ENCODE assay signal across 19 cellular contexts in genomic region chr10:132889556-132889955, GRCh38. TPM values are rescaled to one million over a fixed set of nuclear protein-coding genes. Genes with fewer than 3 reads are reported as not detected.
A peak's percentile ranks its signal among the peaks of the same experiment; 100 is the strongest.
DNase-seq lines count a peak whose midpoint lies in the region; ATAC-seq and TF ChIP-seq lines count a peak whose summit lies in the region.
"Had no signal": no experiment of that assay in that cellular context is flagged by ENCODE, and none has a peak within 500 bp of the region (broad histone marks: within the 10 kb centered on the region; RNA-seq: fewer than 3 reads in every experiment).

No MANE protein-coding gene starts in this region.

- no peak for TF ChIP-seq RAD21 in IMR-90 (IDR thresholded peaks at IDR 0.05; ENCODE audit: low read length)

- no peak overlapping the region for H2AK5ac ChIP-seq in IMR-90 (ENCODE audit: low read depth, low read length)

- H3K18ac ChIP-seq in IMR-90 (ENCODE audit: low read depth, low read length): no peak overlapping the region

- H3K36me3 ChIP-seq in IMR-90 (ENCODE audit: control insufficient read depth, insufficient read depth, low read length): no peaks in the 10 kb centered on the region
- H3K36me3 ChIP-seq in suprapubic skin: no peaks in the 10 kb centered on the region

- TF ChIP-seq CTCF in IMR-90 (conservative IDR thresholded peaks at IDR 0.05; ENCODE audit: low read depth, low read length): no peak
- TF ChIP-seq CTCF in suprapubic skin (IDR thresholded peaks at IDR 0.05): no peak
- TF ChIP-seq CTCF in MCF 10A (IDR thresholded peaks at IDR 0.05; ENCODE audit: unreplicated experiment): no peak

- H4K5ac ChIP-seq in IMR-90 (ENCODE audit: low read depth, low read length): no peak overlapping the region

- dilution Hi-C loops in IMR-90 (cut with HindIII; ENCODE audit: low sequenced_read_pairs, unreplicated experiment): no loop called here

- no peak overlapping the region for H2BK15ac ChIP-seq in IMR-90 (ENCODE audit: low read depth, low read length)

- H3K4me2 ChIP-seq in IMR-90 (ENCODE audit: low read depth, low read length): no peak overlapping the region

- H3K27ac ChIP-seq in IMR-90 (ENCODE audit: insufficient read depth, low read length) (no peak overlapping the region), suprapubic skin (no peak overlapping the region)
- H3K27ac ChIP-seq: 22Rv1 had no signal

- H3K4me3 ChIP-seq in IMR-90 (ENCODE audit: insufficient read depth, low read depth, low read length): no peak overlapping the region
- no peak overlapping the region for H3K4me3 ChIP-seq in suprapubic skin

- H2AK9ac ChIP-seq in IMR-90 (replicated peaks; ENCODE audit: low read depth, low read length, poor library complexity): no peak overlapping the region

- no peak overlapping the region for H3K4ac ChIP-seq in IMR-90 (ENCODE audit: low read depth, low read length)

- no peak overlapping the region for H3K23ac ChIP-seq in IMR-90 (ENCODE audit: low read depth, low read length)

- no peak overlapping the region for H3K14ac ChIP-seq in IMR-90 (replicated peaks; ENCODE audit: low read depth, low read length)

- TF ChIP-seq POLR2A in IMR-90 (IDR thresholded peaks at IDR 0.05; ENCODE audit: low read depth, low read length) (no peak), suprapubic skin (IDR thresholded peaks at IDR 0.05) (no peak)

- in situ Hi-C loops in IMR-90 (cut with MboI; ENCODE audit: low sequenced_read_pairs): no loop called here

- WGBS in IMR-90 (ENCODE audit: extremely low coverage in 2 of 2, insufficient read length in 1 of 2), 2 experiments: 52% methylated on average over 6 of the region's 16 CpGs; no CpG with 5 or more reads in 1 of the 2 experiments
- 54% methylated on average over 13 of the region's 16 CpGs for WGBS in suprapubic skin

- H2BK5ac ChIP-seq in IMR-90 (ENCODE audit: low read depth, low read length, poor library complexity, severe bottlenecking): no peak overlapping the region

- POLR2A ChIA-PET in IMR-90 (lab: Charles Lee; ENCODE audit: unreplicated experiment): no interaction called here
- POLR2A ChIA-PET in MCF 10A (lab: Yijun Ruan, JAX): no interaction called here

- no peak overlapping the region for H3K27ac Mint-ChIP-seq in activated T-cell treated with anti-CD3 and anti-CD28 coated beads, Interleukin-2, amount 50 U/mL, for 24 hours
- no peak overlapping the region for H3K27ac Mint-ChIP-seq in MCF 10A (ENCODE audit: low read depth, unreplicated experiment)
- H3K27ac Mint-ChIP-seq: CD14-positive monocyte had no signal

- DNase-seq in activated T-cell treated with anti-CD3 and anti-CD28 coated beads, Interleukin-2, amount 50 U/mL, for 4 hours: peak; percentile 2
- DNase-seq in activated T-cell treated with anti-CD3 and anti-CD28 coated beads, Interleukin-2, amount 50 U/mL, for 24 hours: no peak
- no peak for DNase-seq in IMR-90
- DNase-seq in mesenteric fat pad (ENCODE audit: low spot score): peak; percentile 59
- DNase-seq in suprapubic skin (ENCODE audit: low spot score in 2 of 2): peak; percentile 33 to 68
- no peak for DNase-seq in MCF 10A (ENCODE audit: unreplicated experiment)
- no peak for DNase-seq in NCI-H2029 treated with DMSO at 0.1 percent for 48 hours (lab: John Stamatoyannopoulos, UW)
- no peak for DNase-seq in mucosa of gallbladder (ENCODE audit: low spot score)
- DNase-seq: AML-193, DMS79 treated with DMSO at 0.1 percent for 48 hours, GOT3, KG1, MV-4-11, NCI-H1930, NCI-H345, NCI-H524 treated with DMSO at 0.1 percent for 48 hours had no signal

- no peaks in the 10 kb centered on the region for H3K9me3 Mint-ChIP-seq in activated T-cell treated with anti-CD3 and anti-CD28 coated beads, Interleukin-2, amount 50 U/mL, for 4 hours
- H3K9me3 Mint-ChIP-seq in activated T-cell treated with anti-CD3 and anti-CD28 coated beads, Interleukin-2, amount 50 U/mL, for 24 hours: no peaks in the 10 kb centered on the region
- H3K9me3 Mint-ChIP-seq in MCF 10A (ENCODE audit: unreplicated experiment): no peaks in the 10 kb centered on the region

- H3K36me3 Mint-ChIP-seq in activated T-cell treated with anti-CD3 and anti-CD28 coated beads, Interleukin-2, amount 50 U/mL, for 4 hours (ENCODE audit: insufficient read depth): no peaks in the 10 kb centered on the region
- no peaks in the 10 kb centered on the region for H3K36me3 Mint-ChIP-seq in activated T-cell treated with anti-CD3 and anti-CD28 coated beads, Interleukin-2, amount 50 U/mL, for 24 hours (ENCODE audit: low read depth)
- H3K36me3 Mint-ChIP-seq in MCF 10A (ENCODE audit: insufficient read depth, unreplicated experiment): no peaks in the 10 kb centered on the region
- H3K36me3 Mint-ChIP-seq: CD14-positive monocyte had no signal

- H4K20me1 ChIP-seq in IMR-90 (ENCODE audit: insufficient read depth, low read length): no peaks in the 10 kb centered on the region

- H3K4me3 Mint-ChIP-seq in activated T-cell treated with anti-CD3 and anti-CD28 coated beads, Interleukin-2, amount 50 U/mL, for 4 hours: no peak overlapping the region
- H3K4me3 Mint-ChIP-seq in activated T-cell treated with anti-CD3 and anti-CD28 coated beads, Interleukin-2, amount 50 U/mL, for 24 hours: no peak overlapping the region
- H3K4me3 Mint-ChIP-seq in MCF 10A (ENCODE audit: unreplicated experiment): no peak overlapping the region
- H3K4me3 Mint-ChIP-seq: CD14-positive monocyte had no signal

- ATAC-seq in activated T-cell treated with anti-CD3 and anti-CD28 coated beads, Interleukin-2, amount 50 U/mL, for 4 hours: no peak
- no peak for ATAC-seq in IMR-90 (ENCODE audit: low read depth)

- H3K27me3 Mint-ChIP-seq in activated T-cell treated with anti-CD3 and anti-CD28 coated beads, Interleukin-2, amount 50 U/mL, for 4 hours (ENCODE audit: low read depth): peaks cover 33% of the 10 kb centered on the region
- peaks cover 33% of the 10 kb centered on the region for H3K27me3 Mint-ChIP-seq in activated T-cell treated with anti-CD3 and anti-CD28 coated beads, Interleukin-2, amount 50 U/mL, for 24 hours
- peaks cover 59% of the 10 kb centered on the region for H3K27me3 Mint-ChIP-seq in MCF 10A (ENCODE audit: insufficient read depth, unreplicated experiment)

- H3K9me3 ChIP-seq in IMR-90 (ENCODE audit: control insufficient read depth, insufficient read depth, low read length): no peaks in the 10 kb centered on the region
- no peaks in the 10 kb centered on the region for H3K9me3 ChIP-seq in suprapubic skin

- H3K9me1 ChIP-seq in IMR-90 (ENCODE audit: insufficient read depth, low read length): no peaks in the 10 kb centered on the region

- no peaks in the 10 kb centered on the region for H3K4me1 Mint-ChIP-seq in activated T-cell treated with anti-CD3 and anti-CD28 coated beads, Interleukin-2, amount 50 U/mL, for 4 hours (ENCODE audit: low read depth)
- H3K4me1 Mint-ChIP-seq in activated T-cell treated with anti-CD3 and anti-CD28 coated beads, Interleukin-2, amount 50 U/mL, for 24 hours (ENCODE audit: low read depth): no peaks in the 10 kb centered on the region
- H3K4me1 Mint-ChIP-seq in MCF 10A (ENCODE audit: insufficient read depth, unreplicated experiment): no peaks in the 10 kb centered on the region
- H3K4me1 Mint-ChIP-seq: CD14-positive monocyte had no signal

- no TSS peak for BruUV-seq in IMR-90 (replicated peaks; lab: Mats Ljungman, UMichigan)
- BruUV-seq in MCF 10A (replicated peaks; lab: Mats Ljungman, UMichigan): no TSS peak

- intact Hi-C loops in IMR-90 (cut with micrococcal nuclease) (no loop called here), MCF 10A (cut with micrococcal nuclease) (no loop called here)

- H3K27me3 ChIP-seq in IMR-90 (ENCODE audit: control insufficient read depth, insufficient read depth, low read length) (peaks cover 30% of the 10 kb centered on the region), suprapubic skin (peaks cover 58% of the 10 kb centered on the region)

- H4K91ac ChIP-seq in IMR-90 (ENCODE audit: insufficient read depth, low read depth, low read length): no peak overlapping the region

- H3K4me1 ChIP-seq in IMR-90 (ENCODE audit: control insufficient read depth, insufficient read depth, low read length): no peaks in the 10 kb centered on the region
- peaks cover 7% of the 10 kb centered on the region for H3K4me1 ChIP-seq in suprapubic skin

- H3K9ac ChIP-seq in IMR-90 (ENCODE audit: low read depth, low read length): no peak overlapping the region

- TF ChIP-seq EP300 in suprapubic skin (IDR thresholded peaks at IDR 0.05): no peak

- H3K56ac ChIP-seq in IMR-90 (ENCODE audit: extremely low read depth, insufficient read depth, low read length): no peak overlapping the region

- H2AFZ ChIP-seq in IMR-90 (replicated peaks; ENCODE audit: low read length, poor library complexity): peak overlapping the region; percentile 56

- CTCF ChIA-PET in IMR-90 (lab: Yijun Ruan, JAX): no interaction called here
- CTCF ChIA-PET in MCF 10A (lab: Yijun Ruan, JAX): no interaction called here

- no peak overlapping the region for H2BK20ac ChIP-seq in IMR-90 (ENCODE audit: low read depth, low read length)

- H4K8ac ChIP-seq in IMR-90 (ENCODE audit: low read depth in 2 of 2, low read length in 2 of 2): no peak overlapping the region

- H3K79me1 ChIP-seq in IMR-90 (ENCODE audit: low read depth in 1 of 2, low read length in 2 of 2): no peaks in the 10 kb centered on the region

- no peak overlapping the region for H2BK120ac ChIP-seq in IMR-90 (ENCODE audit: low read depth, low read length)

TF ChIP-seq in IMR-90, 13 proteins besides CTCF, POLR2A, EP300 and RAD21 (continues in another document):
- TF ChIP-seq CHD1 (IDR thresholded peaks at IDR 0.05; ENCODE audit: low read depth, low read length): no peak
- TF ChIP-seq USF2 (IDR thresholded peaks at IDR 0.05; ENCODE audit: low read depth, low read length): no peak
- TF ChIP-seq CEBPB (IDR thresholded peaks at IDR 0.05; ENCODE audit: low read depth, low read length): no peak
- no peak for TF ChIP-seq MAZ (IDR thresholded peaks at IDR 0.05; ENCODE audit: borderline replicate concordance, low read depth, low read length)
- no peak for TF ChIP-seq MAFK (IDR thresholded peaks at IDR 0.05; ENCODE audit: low read depth, low read length)
- no peak for TF ChIP-seq BHLHE40 (IDR thresholded peaks at IDR 0.05; ENCODE audit: low read depth, low read length)
- no peak for TF ChIP-seq NFE2L2 (IDR thresholded peaks at IDR 0.05; ENCODE audit: low read depth, low read length)

RNA-seq across cellular contexts. Expression of gene CFAP46, which starts 52.8 kb away (rescaled TPM):
- total RNA-seq in activated T-cell treated with anti-CD3 and anti-CD28 coated beads, Interleukin-2, amount 50 U/mL, for 4 hours: under 1 TPM; 0.22 to 0.53 (median 0.42) TPM
- total RNA-seq in IMR-90 (2012; rRNA removed): 1.3 and 1.7 TPM in 2 replicates
- 1.6 and 1.8 TPM in 2 replicates for polyA plus RNA-seq in IMR-90 (2012; rRNA removed)
- 1.0 and 1.3 TPM in 2 replicates for polyA plus RNA-seq in IMR-90 (2012; cell fraction: cytosol; rRNA removed)
- 1.0 and 1.8 TPM in 2 replicates for polyA plus RNA-seq in IMR-90 (2012; cell fraction: nucleus; rRNA removed; ENCODE audit: low replicate concordance)
- total RNA-seq in mesenteric fat pad: not detected
- under 1 TPM in 2 of 4 donors, not detected in 2; 0.11 to 0.21 TPM for total RNA-seq in suprapubic skin
- 0.12 and 0.33 TPM in 2 replicates for total RNA-seq in MCF 10A (2022)
- total RNA-seq in mucosa of gallbladder: 1.0 TPM
- total RNA-seq: RPMI7951 had no signal
- polyA plus RNA-seq: CD14-positive monocyte had no signal

Comparison
In these comparisons a context has a peak if more than half of its experiments do, and no peak if none do; other contexts are left out.
1. DNase-seq: peak in activated T-cell treated with anti-CD3 and anti-CD28 coated beads, Interleukin-2, amount 50 U/mL, for 4 hours (single experiment), mesenteric fat pad (single experiment) and suprapubic skin (2 of 2); none in activated T-cell treated with anti-CD3 and anti-CD28 coated beads, Interleukin-2, amount 50 U/mL, for 24 hours (single experiment), IMR-90 (single experiment), MCF 10A (single experiment), NCI-H2029 treated with DMSO at 0.1 percent for 48 hours (single experiment) and mucosa of gallbladder (single experiment).